8 cellular contexts compared by ENCODE assay signal in the genomic region with DNA sequence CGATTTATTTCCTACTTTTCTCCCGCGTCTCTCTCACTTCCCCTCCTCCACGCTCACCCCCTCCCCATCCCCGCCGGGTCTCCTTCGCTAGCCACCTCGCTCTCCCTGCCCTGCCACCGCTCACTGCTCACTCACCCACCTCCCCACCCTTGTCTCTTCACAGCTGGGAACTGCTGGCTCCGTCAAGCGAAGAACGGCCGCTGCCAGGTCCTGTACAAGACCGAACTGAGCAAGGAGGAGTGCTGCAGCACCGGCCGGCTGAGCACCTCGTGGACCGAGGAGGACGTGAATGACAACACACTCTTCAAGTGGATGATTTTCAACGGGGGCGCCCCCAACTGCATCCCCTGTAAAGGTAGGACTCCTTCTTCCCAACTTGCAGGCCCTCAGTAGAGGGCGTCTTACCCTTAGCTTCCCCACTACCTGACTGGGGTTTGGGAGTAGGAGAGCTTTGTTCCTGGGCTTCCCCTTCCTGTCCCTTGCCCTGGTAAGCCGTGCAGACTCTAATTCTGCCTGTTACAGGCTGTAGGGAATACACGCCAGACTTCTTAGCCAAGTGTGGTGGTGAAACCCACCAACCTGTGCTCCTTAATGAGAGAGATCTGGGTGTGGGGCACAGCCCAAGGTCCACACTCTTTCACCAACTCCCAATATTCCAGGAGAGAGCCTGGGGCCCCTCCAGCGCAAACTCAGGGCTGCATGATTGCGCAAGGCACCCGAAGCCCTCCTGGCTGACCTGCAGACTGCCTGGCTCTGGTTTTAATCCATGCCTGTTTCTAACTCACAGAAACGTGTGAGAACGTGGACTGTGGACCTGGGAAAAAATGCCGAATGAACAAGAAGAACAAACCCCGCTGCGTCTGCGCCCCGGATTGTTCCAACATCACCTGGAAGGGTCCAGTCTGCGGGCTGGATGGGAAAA. TPM values are rescaled to one million over a fixed set of nuclear protein-coding genes. Genes with fewer than 3 reads are reported as not detected.
A peak's percentile ranks its signal among the peaks of the same experiment; 100 is the strongest.
DNase-seq lines count a peak whose midpoint lies in the region; ATAC-seq, FAIRE-seq and TF ChIP-seq lines count a peak whose summit lies in the region.

No MANE protein-coding gene starts in this region.

- H3K4me2 ChIP-seq in OCI-LY3 (ENCODE audit: low read length): peak overlapping the region; percentile 84

- H3K79me2 ChIP-seq in OCI-LY3 (ENCODE audit: low read length): no peaks in the 10 kb centered on the region

- H3K4me1 ChIP-seq in OCI-LY3 (ENCODE audit: low read length) (peaks cover 23% of the 10 kb centered on the region), breast epithelium (no peaks in the 10 kb centered on the region)

- H3K27ac ChIP-seq in OCI-LY3 (ENCODE audit: low read length): no peak overlapping the region
- H3K27ac ChIP-seq in breast epithelium: peak overlapping the region; percentile 58 to 77

- no peaks in the 10 kb centered on the region for H3K9me3 ChIP-seq in OCI-LY3 (ENCODE audit: insufficient read depth, low read length)
- no peaks in the 10 kb centered on the region for H3K9me3 ChIP-seq in breast epithelium

- ATAC-seq in stimulated activated effector memory CD8-positive, alpha-beta T cell treated with anti-CD3 and anti-CD28 coated beads, Interleukin-12 subunit alpha, Interleukin-12 subunit beta, amount 100 ng/mL, for 72 hours: peak; percentile 44

- no peak for FAIRE-seq in D721Med (lab: Jason Lieb, UNC)

- peaks cover 42% of the 10 kb centered on the region for H3K4me1 Mint-ChIP-seq in stimulated activated effector memory CD8-positive, alpha-beta T cell treated with anti-CD3 and anti-CD28 coated beads, Interleukin-12 subunit alpha, Interleukin-12 subunit beta, amount 100 ng/mL, for 72 hours

- H3K27me3 ChIP-seq in OCI-LY3 (ENCODE audit: low read depth, low read length) (peaks cover 34% of the 10 kb centered on the region), breast epithelium (no peaks in the 10 kb centered on the region)

- H2AFZ ChIP-seq in OCI-LY3 (ENCODE audit: low read depth, low read length): peak overlapping the region; percentile 17; the same call in 1 of the 2 replicates

- peak overlapping the region; percentile 4 for H3K27ac Mint-ChIP-seq in stimulated activated effector memory CD8-positive, alpha-beta T cell treated with anti-CD3 and anti-CD28 coated beads, Interleukin-12 subunit alpha, Interleukin-12 subunit beta, amount 100 ng/mL, for 72 hours

- H3K9ac ChIP-seq in OCI-LY3 (ENCODE audit: low read length): peak overlapping the region; percentile 56

- no peaks in the 10 kb centered on the region for H3K9me3 Mint-ChIP-seq in stimulated activated effector memory CD8-positive, alpha-beta T cell treated with anti-CD3 and anti-CD28 coated beads, Interleukin-12 subunit alpha, Interleukin-12 subunit beta, amount 100 ng/mL, for 72 hours

- TF ChIP-seq CTCF in OCI-LY3 (IDR thresholded peaks at IDR 0.05; ENCODE audit: low read depth, low read length) (peak; percentile 61), breast epithelium (IDR thresholded peaks at IDR 0.05) (no peak), D721Med (IDR thresholded peaks at IDR 0.05; ENCODE audit: insufficient read depth, missing control alignments) (no peak)

- no peak for TF ChIP-seq POLR2A in breast epithelium (IDR thresholded peaks at IDR 0.05)

- no peaks in the 10 kb centered on the region for H3K36me3 ChIP-seq in OCI-LY3 (replicated peaks; ENCODE audit: low read depth, low read length)
- H3K36me3 ChIP-seq in breast epithelium: no peaks in the 10 kb centered on the region

- DNase-seq in DMS53 (lab: John Stamatoyannopoulos, UW): peak; percentile 58
- no peak for DNase-seq in DMS53 treated with DMSO at 0.1 percent for 48 hours (lab: John Stamatoyannopoulos, UW; ENCODE audit: unreplicated experiment)
- no peak for DNase-seq in breast epithelium (ENCODE audit: low spot score in 2 of 2)
- peak; percentile 41 for DNase-seq in iris pigment epithelial cell (ENCODE audit: low read depth)
- DNase-seq in stimulated activated effector memory CD8-positive, alpha-beta T cell treated with anti-CD3 and anti-CD28 coated beads, Interleukin-12 subunit alpha, Interleukin-12 subunit beta, amount 100 ng/mL, for 72 hours (ENCODE audit: low spot score in 2 of 2): peak in 1 of 2 donors; percentile 53
- DNase-seq in kidney glomerular epithelial cell (lab: John Stamatoyannopoulos, UW): no peak
- no peak for DNase-seq in D721Med (ENCODE audit: insufficient read length, low spot score)

- H3K4me3 ChIP-seq in OCI-LY3 (ENCODE audit: low read length) (peak overlapping the region; percentile 78), breast epithelium (peak overlapping the region; percentile 65 to 91 (median 76))

- no peaks in the 10 kb centered on the region for H4K20me1 ChIP-seq in OCI-LY3 (ENCODE audit: insufficient read depth, low read length)

- H3K4me3 Mint-ChIP-seq in stimulated activated effector memory CD8-positive, alpha-beta T cell treated with anti-CD3 and anti-CD28 coated beads, Interleukin-12 subunit alpha, Interleukin-12 subunit beta, amount 100 ng/mL, for 72 hours: peak overlapping the region; percentile 81

- no peaks in the 10 kb centered on the region for H3K36me3 Mint-ChIP-seq in stimulated activated effector memory CD8-positive, alpha-beta T cell treated with anti-CD3 and anti-CD28 coated beads, Interleukin-12 subunit alpha, Interleukin-12 subunit beta, amount 100 ng/mL, for 72 hours

- intact Hi-C loops in breast epithelium (cut with DNase I; ENCODE audit: low total_unique reads): no loop called here

RNA-seq across cellular contexts. Expression of a gene that starts 2.5 kb away (rescaled TPM):
- total RNA-seq in breast epithelium: 10 to 100 TPM in 1 of 3 donors, 1 to 10 TPM in 2; 6.2 to 23.0 (median 7.6) TPM

Comparison
In these comparisons a context has a peak if more than half of its experiments do, and no peak if none do; other contexts are left out.
1. DNase-seq: peak in DMS53 (single experiment) and iris pigment epithelial cell (single experiment); none in DMS53 treated with DMSO at 0.1 percent for 48 hours (single experiment), breast epithelium (0 of 2), kidney glomerular epithelial cell (single experiment) and D721Med (single experiment).